Comparison of ENCODE assay signal across 16 cellular contexts in genomic region chr1:24768873-24769605, GRCh38. TPM values are rescaled to one million over a fixed set of nuclear protein-coding genes. Genes with fewer than 3 reads are reported as not detected.
DNase-seq lines count a peak whose midpoint lies in the region; ATAC-seq, FAIRE-seq and TF ChIP-seq lines count a peak whose summit lies in the region.
"Had no signal": no experiment of that assay in that cellular context is flagged by ENCODE, and none has a peak within 500 bp of the region (broad histone marks: within the 10 kb centered on the region; RNA-seq: fewer than 3 reads in every experiment).

No MANE protein-coding gene starts in this region.

- DNase-seq in RWPE2 (ENCODE audit: low spot score) = no peak
- DNase-seq in right cardiac atrium = no peak
- no peak for DNase-seq in left colon
- DNase-seq in urothelium cell line (ENCODE audit: low spot score) = no peak
- DNase-seq in ureter (ENCODE audit: low spot score) = no peak
- DNase-seq: activated T-cell treated with anti-CD3 and anti-CD28 coated beads, Interleukin-2, amount 50 U/mL, for 1 hour; islet precursor cell; KG1; NCI-H2081 treated with DMSO at 0.1 percent for 48 hours; RPMI8226 had no signal

- ATAC-seq in RWPE2 (ENCODE audit: low read depth) = no peak
- ATAC-seq in right cardiac atrium = no peak
- ATAC-seq in stimulated activated memory B cell treated with anti-CD40 and anti-IgM and Interleukin-4, amounts not matched to agents 10 μg/mL and 1 μg/mL and 100 μg/mL, for 72 hours = no peak
- no peak for ATAC-seq in left colon
- no peak for ATAC-seq in HG02884 (IDR thresholded peaks at IDR 0.05; ENCODE audit: unreplicated experiment)
- ATAC-seq: WTC11 had no signal

- no peak overlapping the region for H3K4me3 ChIP-seq in RWPE2 (ENCODE audit: severe bottlenecking)
- H3K4me3 ChIP-seq in right cardiac atrium (ENCODE audit: low read length) = no peak overlapping the region
- H3K4me3 ChIP-seq: HAP-1 had no signal

- H3K36me3 ChIP-seq in RWPE2 (ENCODE audit: low read depth) = peaks cover 16% of the 10 kb centered on the region
- H3K36me3 ChIP-seq: HAP-1 had no signal

- no peak overlapping the region for H3K4me3 Mint-ChIP-seq in stimulated activated memory B cell treated with anti-CD40 and anti-IgM and Interleukin-4, amounts not matched to agents 10 μg/mL and 1 μg/mL and 100 μg/mL, for 72 hours
- H3K4me3 Mint-ChIP-seq: type B pancreatic cell, WTC11 had no signal

- FAIRE-seq in G401.6 (lab: Jason Lieb, UNC) (peak; percentile 27), urothelium cell line (lab: Jason Lieb, UNC) (no peak)

- H3K9me3 Mint-ChIP-seq in stimulated activated memory B cell treated with anti-CD40 and anti-IgM and Interleukin-4, amounts not matched to agents 10 μg/mL and 1 μg/mL and 100 μg/mL, for 72 hours = no peaks in the 10 kb centered on the region
- H3K9me3 Mint-ChIP-seq: type B pancreatic cell, WTC11 had no signal

- H3K36me3 Mint-ChIP-seq in stimulated activated memory B cell treated with anti-CD40 and anti-IgM and Interleukin-4, amounts not matched to agents 10 μg/mL and 1 μg/mL and 100 μg/mL, for 72 hours = no peaks in the 10 kb centered on the region

- peak overlapping the region; percentile 59 for H3K27ac Mint-ChIP-seq in stimulated activated memory B cell treated with anti-CD40 and anti-IgM and Interleukin-4, amounts not matched to agents 10 μg/mL and 1 μg/mL and 100 μg/mL, for 72 hours
- H3K27ac Mint-ChIP-seq: type B pancreatic cell had no signal

- no peaks in the 10 kb centered on the region for H3K27me3 ChIP-seq in RWPE2 (ENCODE audit: insufficient read depth, poor library complexity, severe bottlenecking)
- H3K27me3 ChIP-seq in right cardiac atrium (ENCODE audit: control insufficient read depth, insufficient read depth) = no peaks in the 10 kb centered on the region

- peaks cover 24% of the 10 kb centered on the region for H3K4me1 Mint-ChIP-seq in stimulated activated memory B cell treated with anti-CD40 and anti-IgM and Interleukin-4, amounts not matched to agents 10 μg/mL and 1 μg/mL and 100 μg/mL, for 72 hours

- H3K27ac ChIP-seq in RWPE2 (ENCODE audit: poor library complexity, severe bottlenecking) (peak overlapping the region; percentile 78), right cardiac atrium (ENCODE audit: low read length) (peak overlapping the region; percentile 52)

- no peaks in the 10 kb centered on the region for H3K9me3 ChIP-seq in RWPE2 (ENCODE audit: severe bottlenecking)
- no peaks in the 10 kb centered on the region for H3K9me3 ChIP-seq in right cardiac atrium (ENCODE audit: control insufficient read depth, low read length)
- H3K9me3 ChIP-seq: HAP-1 had no signal

- intact Hi-C loops in right cardiac atrium (cut with DNase I) = loop anchor here in 1 of 4 donors (10.0 kb wide), 1 partner anchor 56 kb away; no protein-coding TSS in a partner anchor
- intact Hi-C loops in left colon (cut with DNase I, micrococcal nuclease) = no loop called here

- no peaks in the 10 kb centered on the region for H3K27me3 Mint-ChIP-seq in stimulated activated memory B cell treated with anti-CD40 and anti-IgM and Interleukin-4, amounts not matched to agents 10 μg/mL and 1 μg/mL and 100 μg/mL, for 72 hours
- H3K27me3 Mint-ChIP-seq: type B pancreatic cell had no signal

- 59% methylated on average over 4 of the region's 4 CpGs for WGBS in right cardiac atrium

- H3K4me1 ChIP-seq in RWPE2 (ENCODE audit: insufficient read depth, poor library complexity, severe bottlenecking) = peaks cover 36% of the 10 kb centered on the region
- peaks cover 7% of the 10 kb centered on the region for H3K4me1 ChIP-seq in right cardiac atrium (ENCODE audit: control insufficient read depth, insufficient read depth, low read length)

- no peak for TF ChIP-seq CTCF in RWPE2 (IDR thresholded peaks at IDR 0.05; ENCODE audit: poor library complexity, severe bottlenecking)

RNA-seq across cellular contexts. Expression of gene CLIC4, which starts 23.8 kb away (rescaled TPM):
- 100 to 1,000 TPM; 207 to 248 (median 233) TPM for total RNA-seq in right cardiac atrium
- polyA plus RNA-seq in right cardiac atrium = 110 TPM
- total RNA-seq in left colon = 10 to 100 TPM; 39.4 to 79.8 TPM
- total RNA-seq in ureter = 163 TPM
